14 cellular contexts compared by ENCODE assay signal in the genomic region with DNA sequence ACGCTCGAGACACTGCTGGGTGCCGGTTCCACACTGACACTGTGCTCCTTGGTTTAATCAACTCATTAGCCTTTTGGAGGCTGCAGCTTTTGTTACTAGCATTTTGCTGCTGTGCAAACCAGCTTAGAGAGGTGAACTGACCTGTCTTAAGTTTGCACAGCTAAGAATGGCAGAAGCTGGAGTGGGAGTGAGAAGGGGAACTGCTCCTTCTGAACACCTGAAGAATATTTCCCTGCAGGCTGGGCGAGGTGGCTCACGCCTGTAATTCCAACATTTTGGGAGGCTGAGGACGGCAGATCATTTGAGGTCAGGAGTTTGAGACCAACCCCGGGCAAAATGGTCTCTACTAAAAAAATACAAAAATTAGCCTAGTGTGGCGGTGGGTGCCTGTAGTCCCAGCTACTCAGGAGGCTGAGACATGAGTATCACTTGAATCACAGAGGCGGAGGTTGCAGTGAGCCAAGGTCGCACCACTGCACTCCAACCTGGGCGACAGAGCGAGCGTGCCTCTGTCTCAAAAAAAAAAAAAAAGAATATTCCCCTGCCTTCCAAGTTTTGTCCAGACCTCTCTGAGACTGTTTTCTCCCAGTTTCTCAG. TPM values are rescaled to one million over a fixed set of nuclear protein-coding genes. Genes with fewer than 3 reads are reported as not detected.
DNase-seq lines count a peak whose midpoint lies in the region; ATAC-seq, FAIRE-seq and TF ChIP-seq lines count a peak whose summit lies in the region.
"Had no signal": no experiment of that assay in that cellular context is flagged by ENCODE, and none has a peak within 500 bp of the region (broad histone marks: within the 10 kb centered on the region; RNA-seq: fewer than 3 reads in every experiment).

No MANE protein-coding gene starts in this region.

- no peak overlapping the region for H3K4me3 Mint-ChIP-seq in Caco-2 (ENCODE audit: unreplicated experiment)
- H3K4me3 Mint-ChIP-seq: activated T-cell treated with anti-CD3 and anti-CD28 coated beads, Interleukin-2, amount 50 U/mL, for 4 hours had no signal

- H3K36me3 ChIP-seq in Caco-2 (ENCODE audit: control insufficient read depth, insufficient read depth, low read length) (peaks cover 2% of the 10 kb centered on the region; the same call in 1 of the 2 replicates), skeletal muscle tissue (ENCODE audit: control insufficient read depth in 3 of 3, insufficient read depth in 3 of 3, low read length in 3 of 3) (peaks cover 0 to 21% (median 4%) of the 10 kb centered on the region in 3 donors)
- H3K36me3 ChIP-seq: prostate gland had no signal

- no peaks in the 10 kb centered on the region for H3K27me3 ChIP-seq in Caco-2 (replicated peaks; ENCODE audit: control insufficient read depth, insufficient read depth, low read length)
- no peaks in the 10 kb centered on the region for H3K27me3 ChIP-seq in skeletal muscle tissue (ENCODE audit: control insufficient read depth in 3 of 3, insufficient read depth in 3 of 3, low read length in 3 of 3)

- FAIRE-seq in HTR-8/SVneo (lab: Jason Lieb, UNC) = peak; percentile 80

- no TSS peak for BruUV-seq in Caco-2 (replicated peaks; lab: Mats Ljungman, UMichigan)

- POLR2A ChIA-PET in Caco-2 (lab: Charles Lee) = interaction anchor here (0.5 kb wide), 1 partner anchor 342 kb away, joined by 4 read pairs; no protein-coding TSS in a partner anchor

- peaks cover 18% of the 10 kb centered on the region for H3K4me1 ChIP-seq in Caco-2
- H3K4me1 ChIP-seq in skeletal muscle tissue (ENCODE audit: control insufficient read depth in 3 of 3, insufficient read depth in 3 of 3, low read length in 3 of 3) = peaks cover 22 to 43% (median 43%) of the 10 kb centered on the region in 3 donors
- H3K4me1 ChIP-seq: prostate gland had no signal

- no peak overlapping the region for H3K4me3 ChIP-seq in Caco-2 (ENCODE audit: low read depth, low read length)
- H3K4me3 ChIP-seq in epithelial cell of esophagus (ENCODE audit: low read length) = no peak overlapping the region
- H3K4me3 ChIP-seq in skeletal muscle tissue (ENCODE audit: low read length in 3 of 3) = no peak overlapping the region
- H3K4me3 ChIP-seq: prostate gland had no signal

- H3K9me3 ChIP-seq in Caco-2 (no peaks in the 10 kb centered on the region), skeletal muscle tissue (ENCODE audit: control insufficient read depth in 3 of 3, low read length in 3 of 3) (no peaks in the 10 kb centered on the region)
- H3K9me3 ChIP-seq: prostate gland had no signal

- CTCF ChIA-PET in Caco-2 (lab: Charles Lee) = interaction anchor here (0.6 to 1.0 kb wide), 2 partner anchors 17 to 78 kb away, joined by 3 to 4 read pairs; no protein-coding TSS in a partner anchor

- TF ChIP-seq CTCF in Caco-2 (IDR thresholded peaks at IDR 0.05; ENCODE audit: insufficient read depth in 1 of 2, low read depth in 1 of 2, low read length in 1 of 2, severe bottlenecking in 1 of 2, unreplicated experiment in 1 of 2) (no peak), epithelial cell of esophagus (IDR thresholded peaks at IDR 0.05; ENCODE audit: insufficient read depth, low read depth, low read length, missing control alignments) (no peak)

- intact Hi-C loops in Caco-2 (cut with micrococcal nuclease; ENCODE audit: unreplicated experiment) = loop anchor here (10.0 kb wide), 1 partner anchor 569 kb away; no protein-coding TSS in a partner anchor

- H3K27me3 Mint-ChIP-seq in Caco-2 (ENCODE audit: insufficient read depth, unreplicated experiment) = no peaks in the 10 kb centered on the region
- H3K27me3 Mint-ChIP-seq: stimulated activated naive CD8-positive, alpha-beta T cell treated with anti-CD3 and anti-CD28 coated beads, Interleukin-15, amount 100 ng/mL, for 72 hours had no signal

- peak overlapping the region; percentile 99 for H3K27ac Mint-ChIP-seq in Caco-2 (ENCODE audit: unreplicated experiment)

- ATAC-seq in HG02870 (IDR thresholded peaks at IDR 0.05; ENCODE audit: unreplicated experiment) (no peak), HG03280 (IDR thresholded peaks at IDR 0.05; ENCODE audit: unreplicated experiment) (no peak), GM18909 (IDR thresholded peaks at IDR 0.05; ENCODE audit: poor library complexity, unreplicated experiment) (no peak)
- ATAC-seq: activated T-cell treated with anti-CD3 and anti-CD28 coated beads, Interleukin-2, amount 50 U/mL, for 4 hours; stimulated activated naive CD8-positive, alpha-beta T cell treated with anti-CD3 and anti-CD28 coated beads, Interleukin-15, amount 100 ng/mL, for 72 hours had no signal

- peaks cover 71% of the 10 kb centered on the region for H3K36me3 Mint-ChIP-seq in Caco-2 (ENCODE audit: insufficient read depth, unreplicated experiment)

- H3K27ac ChIP-seq in skeletal muscle tissue (ENCODE audit: low read depth, low read length) = peak overlapping the region; percentile 99

- peak overlapping the region in 1 of 3 donors; percentile 100 for H3K9ac ChIP-seq in skeletal muscle tissue (ENCODE audit: low read depth in 1 of 3, low read length in 3 of 3)

- peaks cover 38% of the 10 kb centered on the region for H3K4me1 Mint-ChIP-seq in Caco-2 (ENCODE audit: low read depth, unreplicated experiment)

- DNase-seq in Caco-2 (no peak), HTR-8/SVneo (ENCODE audit: insufficient read length, low spot score) (no peak), epithelial cell of esophagus (ENCODE audit: low read depth) (peak; percentile 38), NCI-H82 (lab: John Stamatoyannopoulos, UW) (no peak)
- DNase-seq: activated T-cell treated with anti-CD3 and anti-CD28 coated beads, Interleukin-2, amount 50 U/mL, for 4 hours; caudate nucleus; Kasumi-1; NCI-H2081; stimulated activated naive CD8-positive, alpha-beta T cell treated with anti-CD3 and anti-CD28 coated beads, Interleukin-15, amount 100 ng/mL, for 72 hours had no signal

- H3K9me3 Mint-ChIP-seq in Caco-2 (ENCODE audit: unreplicated experiment) = no peaks in the 10 kb centered on the region
- H3K9me3 Mint-ChIP-seq: stimulated activated naive CD8-positive, alpha-beta T cell treated with anti-CD3 and anti-CD28 coated beads, Interleukin-15, amount 100 ng/mL, for 72 hours had no signal

RNA-seq across cellular contexts. Expression of a gene that starts 5.0 kb away (rescaled TPM):
- total RNA-seq in Caco-2 (2022) (160 and 183 TPM in 2 replicates), skeletal muscle tissue (7.3 TPM)

RNA-seq across cellular contexts. Expression of a gene that starts 42.1 kb away (rescaled TPM):
- total RNA-seq in Caco-2 (2022) (78.3 and 84.1 TPM in 2 replicates), skeletal muscle tissue (5.7 TPM)

Comparison
In these comparisons a context has a peak if more than half of its experiments do, and no peak if none do; other contexts are left out.
1. RNA of a gene that starts 5.0 kb away (total RNA-seq): 160 to 183 TPM in Caco-2; 7.3 TPM in skeletal muscle tissue (single experiment); every median in the first group is over 10 times any median in the second.
2. RNA of a gene that starts 42.1 kb away (total RNA-seq): 78.3 to 84.1 TPM in Caco-2; 5.7 TPM in skeletal muscle tissue (single experiment); every median in the first group is over 10 times any median in the second.